ENCODE assay signal across 2 cellular contexts in the genomic region with DNA sequence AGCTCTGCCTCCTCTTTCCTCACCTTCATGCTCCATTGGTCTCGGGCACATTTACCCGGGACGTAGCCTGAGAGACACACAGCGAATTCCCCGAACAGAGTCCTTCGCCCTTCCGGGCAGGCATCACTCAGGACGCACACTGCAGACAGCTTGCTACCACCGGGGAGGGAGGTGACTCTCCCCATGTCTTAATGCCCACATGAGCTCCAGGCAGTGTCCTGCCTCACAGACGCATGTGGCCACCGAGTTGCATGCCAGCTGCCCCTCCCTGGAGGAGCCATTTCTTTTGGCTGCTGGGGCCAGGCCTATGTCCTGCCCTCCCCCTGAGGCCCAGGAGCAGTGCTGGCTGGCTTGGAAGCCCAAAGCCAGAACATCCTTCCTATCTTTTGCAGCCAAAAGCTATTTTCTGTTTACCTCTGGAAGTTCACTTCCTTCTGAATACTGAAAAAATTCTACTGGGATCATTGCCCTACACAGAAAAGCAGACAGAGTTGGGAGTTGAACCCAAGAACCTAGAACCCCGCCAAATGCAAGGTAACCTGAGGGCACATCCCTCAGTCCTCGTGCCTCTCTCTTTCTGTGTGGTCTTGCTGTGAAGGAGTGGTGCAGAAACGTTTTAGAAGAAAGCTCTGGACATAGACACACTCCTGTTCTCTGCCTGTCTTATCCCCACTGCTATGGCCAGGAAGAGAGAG.
TF ChIP-seq lines count a peak whose summit lies in the region.

No MANE protein-coding gene starts in this region.

TF ChIP-seq in IMR-90, 13 proteins besides CTCF, POLR2A, EP300 and RAD21:
- TF ChIP-seq CEBPB (IDR thresholded peaks at IDR 0.05; ENCODE audit: low read depth, low read length) (no peak), BHLHE40 (IDR thresholded peaks at IDR 0.05; ENCODE audit: low read depth, low read length) (no peak), MAZ (IDR thresholded peaks at IDR 0.05; ENCODE audit: borderline replicate concordance, low read depth, low read length) (no peak), SMC3 (IDR thresholded peaks at IDR 0.05; ENCODE audit: low read depth, low read length) (no peak), MXI1 (IDR thresholded peaks at IDR 0.05; ENCODE audit: borderline replicate concordance, low read depth, low read length) (no peak), CHD1 (IDR thresholded peaks at IDR 0.05; ENCODE audit: low read depth, low read length) (no peak), RCOR1 (IDR thresholded peaks at IDR 0.05; ENCODE audit: insufficient replicate concordance, low read length) (no peak), RFX5 (IDR thresholded peaks at IDR 0.05; ENCODE audit: low read depth, low read length) (no peak)
- TF ChIP-seq, protein P1, sequence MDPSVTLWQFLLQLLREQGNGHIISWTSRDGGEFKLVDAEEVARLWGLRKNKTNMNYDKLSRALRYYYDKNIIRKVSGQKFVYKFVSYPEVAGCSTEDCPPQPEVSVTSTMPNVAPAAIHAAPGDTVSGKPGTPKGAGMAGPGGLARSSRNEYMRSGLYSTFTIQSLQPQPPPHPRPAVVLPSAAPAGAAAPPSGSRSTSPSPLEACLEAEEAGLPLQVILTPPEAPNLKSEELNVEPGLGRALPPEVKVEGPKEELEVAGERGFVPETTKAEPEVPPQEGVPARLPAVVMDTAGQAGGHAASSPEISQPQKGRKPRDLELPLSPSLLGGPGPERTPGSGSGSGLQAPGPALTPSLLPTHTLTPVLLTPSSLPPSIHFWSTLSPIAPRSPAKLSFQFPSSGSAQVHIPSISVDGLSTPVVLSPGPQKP (IDR thresholded peaks at IDR 0.05; ENCODE audit: borderline replicate concordance, low read depth, low read length), result no peak
- TF ChIP-seq, protein P2, sequence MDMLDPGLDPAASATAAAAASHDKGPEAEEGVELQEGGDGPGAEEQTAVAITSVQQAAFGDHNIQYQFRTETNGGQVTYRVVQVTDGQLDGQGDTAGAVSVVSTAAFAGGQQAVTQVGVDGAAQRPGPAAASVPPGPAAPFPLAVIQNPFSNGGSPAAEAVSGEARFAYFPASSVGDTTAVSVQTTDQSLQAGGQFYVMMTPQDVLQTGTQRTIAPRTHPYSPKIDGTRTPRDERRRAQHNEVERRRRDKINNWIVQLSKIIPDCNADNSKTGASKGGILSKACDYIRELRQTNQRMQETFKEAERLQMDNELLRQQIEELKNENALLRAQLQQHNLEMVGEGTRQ (IDR thresholded peaks at IDR 0.05; ENCODE audit: low read depth, low read length), result no peak
TF ChIP-seq in IMR-90: peak in this region for 0.

TF ChIP-seq in H1, 55 proteins besides CTCF, POLR2A, EP300 and RAD21:
- no peak for TF ChIP-seq CREB1 (IDR thresholded peaks at IDR 0.05)
- TF ChIP-seq PHF8 (conservative IDR thresholded peaks at IDR 0.05; ENCODE audit: low read depth, low read length), result no peak
- no peak for TF ChIP-seq TBP (IDR thresholded peaks at IDR 0.05; ENCODE audit: low read depth, low read length)
- no peak for TF ChIP-seq NRF1 (IDR thresholded peaks at IDR 0.05; ENCODE audit: low read depth, low read length)
